Comparison of ENCODE assay signal across 16 cellular contexts in genomic region chr6:10736721-10737120, GRCh38. TPM values are rescaled to one million over a fixed set of nuclear protein-coding genes. Genes with fewer than 3 reads are reported as not detected.
A peak's percentile ranks its signal among the peaks of the same experiment; 100 is the strongest.
DNase-seq lines count a peak whose midpoint lies in the region; ATAC-seq and TF ChIP-seq lines count a peak whose summit lies in the region.
"Had no signal": no experiment of that assay in that cellular context is flagged by ENCODE, and none has a peak within 500 bp of the region (broad histone marks: within the 10 kb centered on the region; RNA-seq: fewer than 3 reads in every experiment).

No MANE protein-coding gene starts in this region.

- no peak for ATAC-seq in GM18867 (IDR thresholded peaks at IDR 0.05; ENCODE audit: unreplicated experiment)
- ATAC-seq: CD8-positive, alpha-beta T cell; HepG2 had no signal

- intact Hi-C loops in MCF 10A (cut with micrococcal nuclease), result no loop called here
- intact Hi-C loops in breast epithelium (cut with DNase I; ENCODE audit: low total_unique reads), result no loop called here
- intact Hi-C loops in transverse colon (cut with DNase I; ENCODE audit: low total_unique reads), result no loop called here

- no peaks in the 10 kb centered on the region for H3K27me3 Mint-ChIP-seq in MCF 10A (ENCODE audit: insufficient read depth, unreplicated experiment)
- H3K27me3 Mint-ChIP-seq: B cell had no signal

- H3K27me3 ChIP-seq in breast epithelium, result no peaks in the 10 kb centered on the region
- no peaks in the 10 kb centered on the region for H3K27me3 ChIP-seq in suprapubic skin
- H3K27me3 ChIP-seq in transverse colon, result no peaks in the 10 kb centered on the region
- H3K27me3 ChIP-seq: BLaER1 treated with 17β-estradiol and CSF1 and Interleukin-3, amounts not matched to agents 10 nM and 100 nM had no signal

- TF ChIP-seq CTCF in MCF 10A (IDR thresholded peaks at IDR 0.05; ENCODE audit: unreplicated experiment) (no peak), breast epithelium (IDR thresholded peaks at IDR 0.05) (no peak), suprapubic skin (IDR thresholded peaks at IDR 0.05) (no peak), transverse colon (IDR thresholded peaks at IDR 0.05) (no peak)

- H3K4me1 ChIP-seq in breast epithelium, result no peaks in the 10 kb centered on the region
- H3K4me1 ChIP-seq in suprapubic skin, result no peaks in the 10 kb centered on the region
- H3K4me1 ChIP-seq in transverse colon, result no peaks in the 10 kb centered on the region
- H3K4me1 ChIP-seq: HAP-1 had no signal

- H3K36me3 Mint-ChIP-seq in MCF 10A (ENCODE audit: insufficient read depth, unreplicated experiment), result peaks cover 47% of the 10 kb centered on the region

- POLR2A ChIA-PET in MCF 10A (lab: Yijun Ruan, JAX), result interaction anchor here (0.6 to 2.6 kb wide), 6 partner anchors 9 to 173 kb away, joined by 3 to 23 read pairs (median 6); partner anchors contain the start of genes C6orf52, PAK1IP1 and TMEM14C

- H3K27ac Mint-ChIP-seq in MCF 10A (ENCODE audit: low read depth, unreplicated experiment), result peak overlapping the region; percentile 19
- H3K27ac Mint-ChIP-seq: B cell; CD8-positive, alpha-beta T cell had no signal

- H3K27ac ChIP-seq in breast epithelium (no peak overlapping the region), suprapubic skin (no peak overlapping the region), transverse colon (no peak overlapping the region)
- H3K27ac ChIP-seq: BLaER1 treated with 17β-estradiol and CSF1 and Interleukin-3, amounts not matched to agents 10 nM and 100 nM; GM23248 had no signal

- no peak overlapping the region for H3K4me3 ChIP-seq in breast epithelium
- no peak overlapping the region for H3K4me3 ChIP-seq in suprapubic skin
- no peak overlapping the region for H3K4me3 ChIP-seq in transverse colon
- H3K4me3 ChIP-seq: BLaER1 treated with 17β-estradiol and CSF1 and Interleukin-3, amounts not matched to agents 10 nM and 100 nM; GM23248; HAP-1 had no signal

- CTCF ChIA-PET in MCF 10A (lab: Yijun Ruan, JAX), result interaction anchor here (0.6 to 1.6 kb wide), 4 partner anchors 10 to 95 kb away, joined by 3 to 7 read pairs (median 4); no protein-coding TSS in a partner anchor

- in situ Hi-C loops in transverse colon (cut with MboI; ENCODE audit: low pct_ligation_motif_present in 1 of 4, low pct_unique_long_range_greater_than_20kb in 1 of 4, low sequenced_read_pairs in 3 of 4), result no loop called here

- no TSS peak for BruUV-seq in MCF 10A (replicated peaks; lab: Mats Ljungman, UMichigan)

- H3K36me3 ChIP-seq in breast epithelium, result no peaks in the 10 kb centered on the region
- H3K36me3 ChIP-seq in suprapubic skin, result peaks cover 16% of the 10 kb centered on the region
- H3K36me3 ChIP-seq in transverse colon, result no peaks in the 10 kb centered on the region

- no peaks in the 10 kb centered on the region for H3K9me3 ChIP-seq in breast epithelium
- no peaks in the 10 kb centered on the region for H3K9me3 ChIP-seq in suprapubic skin
- no peaks in the 10 kb centered on the region for H3K9me3 ChIP-seq in transverse colon
- H3K9me3 ChIP-seq: HAP-1 had no signal

- no peak for TF ChIP-seq POLR2A in breast epithelium (IDR thresholded peaks at IDR 0.05)
- TF ChIP-seq POLR2A in suprapubic skin (IDR thresholded peaks at IDR 0.05), result no peak
- TF ChIP-seq POLR2A in transverse colon (IDR thresholded peaks at IDR 0.05), result no peak

- H3K9me3 Mint-ChIP-seq in MCF 10A (ENCODE audit: unreplicated experiment), result no peaks in the 10 kb centered on the region
- H3K9me3 Mint-ChIP-seq: CD8-positive, alpha-beta T cell had no signal

- no peak overlapping the region for H3K4me3 Mint-ChIP-seq in MCF 10A (ENCODE audit: unreplicated experiment)
- H3K4me3 Mint-ChIP-seq: B cell; CD8-positive, alpha-beta T cell had no signal

- peaks cover 6% of the 10 kb centered on the region for H3K4me1 Mint-ChIP-seq in MCF 10A (ENCODE audit: insufficient read depth, unreplicated experiment)
- H3K4me1 Mint-ChIP-seq: B cell had no signal

- DNase-seq in MCF 10A (ENCODE audit: unreplicated experiment) (no peak), breast epithelium (ENCODE audit: low spot score in 2 of 2) (no peak), NCI-H1694 (lab: John Stamatoyannopoulos, UW) (peak; percentile 14), cerebellar cortex (ENCODE audit: low spot score) (peak; percentile 57), suprapubic skin (ENCODE audit: low spot score in 2 of 2) (no peak), transverse colon (no peak)
- DNase-seq: Calu3; CD8-positive, alpha-beta T cell; GDM1; GM23248 had no signal

- TF ChIP-seq EP300 in suprapubic skin (IDR thresholded peaks at IDR 0.05) (no peak), transverse colon (IDR thresholded peaks at IDR 0.05; ENCODE audit: low read depth) (no peak)

- 34% methylated on average over 2 of the region's 2 CpGs for WGBS in suprapubic skin
- WGBS in transverse colon (ENCODE audit: low coverage in 1 of 2), 2 donors, result 90 to 91% methylated on average over 2 of the region's 2 CpGs

RNA-seq across cellular contexts. Expression of gene TMEM14B, which starts 10.9 kb away (rescaled TPM):
- total RNA-seq in MCF 10A (2022) (122 and 143 TPM in 2 replicates), breast epithelium (100 to 1,000 TPM in 1 of 3 donors, 10 to 100 TPM in 2; 65.7 to 102 (median 76.4) TPM), suprapubic skin (10 to 100 TPM; 40.8 to 64.7 (median 45.5) TPM), transverse colon (10 to 100 TPM; 16.5 to 57.9 (median 48.7) TPM)

RNA-seq across cellular contexts. Expression of gene TMEM14C, which starts 13.9 kb away (rescaled TPM):
- total RNA-seq in MCF 10A (2022) (159 and 160 TPM in 2 replicates), breast epithelium (100 to 1,000 TPM; 124 to 159 (median 134) TPM), suprapubic skin (10 to 100 TPM; 63.4 to 76.7 (median 73.7) TPM), transverse colon (100 to 1,000 TPM in 1 of 4 donors, 10 to 100 TPM in 2, 1 to 10 TPM in 1; 9.7 to 125 (median 60.0) TPM)

RNA-seq across cellular contexts. Expression of gene PAK1IP1, which starts 41.9 kb away (rescaled TPM):
- total RNA-seq in MCF 10A (2022) (27.0 and 38.1 TPM in 2 replicates), breast epithelium (10 to 100 TPM; 10.4 to 16.4 (median 15.7) TPM), suprapubic skin (10 to 100 TPM in 3 of 4 donors, 1 to 10 TPM in 1; 8.8 to 17.5 (median 13.4) TPM), transverse colon (1 to 10 TPM; 5.6 to 6.4 (median 6.0) TPM)

RNA-seq across cellular contexts. Expression of gene C6orf52, which starts 42.3 kb away (rescaled TPM):
- total RNA-seq in MCF 10A (2022) (5.0 and 6.5 TPM in 2 replicates), breast epithelium (1 to 10 TPM in 1 of 3 donors, not detected in 2; 1.3 TPM), suprapubic skin (not detected), transverse colon (not detected)
- total RNA-seq: Calu3; CD8-positive, alpha-beta T cell; GM23248; H4 had no signal

Comparison
In these comparisons a context has a peak if more than half of its experiments do, and no peak if none do; other contexts are left out.
1. DNase-seq: peak in NCI-H1694 (single experiment) and cerebellar cortex (single experiment); none in MCF 10A (single experiment), breast epithelium (0 of 2), suprapubic skin (0 of 2) and transverse colon (single experiment).